ENCODE assay signal across 8 cellular contexts in genomic region chr15:72685301-72685924, GRCh38. TPM values are rescaled to one million over a fixed set of nuclear protein-coding genes. Genes with fewer than 3 reads are reported as not detected.
DNase-seq lines count a peak whose midpoint lies in the region; ATAC-seq and TF ChIP-seq lines count a peak whose summit lies in the region.

No MANE protein-coding gene starts in this region.

- peaks cover 13% of the 10 kb centered on the region for H3K4me1 ChIP-seq in body of pancreas
- H3K4me1 ChIP-seq in mesenchymal stem cell (ENCODE audit: control insufficient read depth, insufficient read depth, low read depth, low read length) = peaks cover 1% of the 10 kb centered on the region

- H2BK5ac ChIP-seq in mesenchymal stem cell (ENCODE audit: low read depth, low read length, poor library complexity, severe bottlenecking) = no peak overlapping the region

- H3K36me3 ChIP-seq in body of pancreas (replicated peaks in 1 of 2; ENCODE audit: insufficient read depth in 1 of 2, low read depth in 2 of 2) (no peaks in the 10 kb centered on the region), mesenchymal stem cell (ENCODE audit: control insufficient read depth in 1 of 2, insufficient read depth in 2 of 2, low read depth in 1 of 2, low read length in 2 of 2) (no peaks in the 10 kb centered on the region)

- no peak for TF ChIP-seq CTCF in 22Rv1 (IDR thresholded peaks at IDR 0.05)
- peak in 3 of 7 experiments; percentile 3 to 23 (median 22) for TF ChIP-seq CTCF in body of pancreas (IDR thresholded peaks at IDR 0.05)

- peak overlapping the region; percentile 47 to 62 for H3K4ac ChIP-seq in mesenchymal stem cell (ENCODE audit: low read depth in 1 of 2, low read length in 2 of 2)

- no peak overlapping the region for H3K14ac ChIP-seq in mesenchymal stem cell (ENCODE audit: low read length in 2 of 2)

- peaks cover 9% of the 10 kb centered on the region for H3K79me1 ChIP-seq in mesenchymal stem cell (replicated peaks; ENCODE audit: low read length, poor library complexity, severe bottlenecking)

- DNase-seq in body of pancreas (no peak), mesenchymal stem cell (no peak), NCI-H187 (lab: John Stamatoyannopoulos, UW) (no peak), cerebellum (ENCODE audit: low spot score) (no peak), DMS114 treated with DMSO at 0.1 percent for 48 hours (lab: John Stamatoyannopoulos, UW; ENCODE audit: unreplicated experiment) (no peak)

- H4K91ac ChIP-seq in mesenchymal stem cell (ENCODE audit: low read length) = peak overlapping the region; percentile 61

- H3K9me3 ChIP-seq in body of pancreas (no peaks in the 10 kb centered on the region), mesenchymal stem cell (ENCODE audit: control insufficient read depth, low read length) (no peaks in the 10 kb centered on the region)

- no peak for TF ChIP-seq POLR2A in body of pancreas (IDR thresholded peaks at IDR 0.05)

- H2AFZ ChIP-seq in mesenchymal stem cell (ENCODE audit: low read depth, low read length) = peak overlapping the region; percentile 90

- H3K18ac ChIP-seq in mesenchymal stem cell (ENCODE audit: low read depth in 1 of 2, low read length in 2 of 2) = peak overlapping the region; percentile 92 to 99

- peak overlapping the region; percentile 94 for H2BK15ac ChIP-seq in mesenchymal stem cell (ENCODE audit: low read depth, poor library complexity, severe bottlenecking)

- ATAC-seq in HG03060 (IDR thresholded peaks at IDR 0.05; ENCODE audit: low read depth, unreplicated experiment) = peak; percentile 8
- ATAC-seq in body of pancreas = no peak
- ATAC-seq in GM21786 (IDR thresholded peaks at IDR 0.05; ENCODE audit: unreplicated experiment) = no peak

- H2BK120ac ChIP-seq in mesenchymal stem cell (ENCODE audit: low read depth, low read length) = no peak overlapping the region

- WGBS in body of pancreas, 2 donors = 9 to 11% methylated on average over 23 of the region's 23 CpGs
- WGBS in mesenchymal stem cell = 34% methylated on average over 21 of the region's 23 CpGs

- peak overlapping the region; percentile 97 for H3K27ac ChIP-seq in 22Rv1
- peak overlapping the region; percentile 76 to 99 (median 96) for H3K27ac ChIP-seq in body of pancreas
- peak overlapping the region; percentile 92 for H3K27ac ChIP-seq in mesenchymal stem cell (ENCODE audit: low read length, poor library complexity, severe bottlenecking)

- H3K23ac ChIP-seq in mesenchymal stem cell (ENCODE audit: low read length in 2 of 2) = no peak overlapping the region

- H3K27me3 ChIP-seq in body of pancreas (no peaks in the 10 kb centered on the region), mesenchymal stem cell (ENCODE audit: control insufficient read depth in 1 of 2, insufficient read depth in 1 of 2, low read length in 2 of 2) (peaks cover 0 to 7% of the 10 kb centered on the region in 2 experiments)

- peak overlapping the region; percentile 85 for H3K4me2 ChIP-seq in mesenchymal stem cell (ENCODE audit: low read length, poor library complexity, severe bottlenecking)

- no peak overlapping the region for H2AK5ac ChIP-seq in mesenchymal stem cell (ENCODE audit: low read length, severe bottlenecking)

- intact Hi-C loops in body of pancreas (cut with DNase I) = no loop called here

- H3K4me3 ChIP-seq in body of pancreas (peak overlapping the region; percentile 38 to 86), mesenchymal stem cell (ENCODE audit: insufficient read depth in 1 of 2, low read depth in 1 of 2, low read length in 2 of 2) (peak overlapping the region; percentile 62 to 94)

- H4K8ac ChIP-seq in mesenchymal stem cell (ENCODE audit: low read length) = peak overlapping the region; percentile 97

- H2BK12ac ChIP-seq in mesenchymal stem cell (ENCODE audit: low read length in 2 of 2) = no peak overlapping the region

- peak overlapping the region; percentile 96 for H3K9ac ChIP-seq in mesenchymal stem cell (ENCODE audit: low read length)

RNA-seq across cellular contexts. Expression of gene HIGD2B, which starts 0.6 kb away (rescaled TPM):
- total RNA-seq in body of pancreas (not detected), cerebellum (not detected)
- polyA plus RNA-seq in mesenchymal stem cell (2013, experiment 1 of 2) = not detected
- not detected for polyA plus RNA-seq in mesenchymal stem cell (2013, experiment 2 of 2)

RNA-seq across cellular contexts. Expression of gene BBS4, which starts 0.6 kb away (rescaled TPM):
- total RNA-seq in body of pancreas = 10 to 100 TPM; 20.2 to 26.4 TPM
- polyA plus RNA-seq in mesenchymal stem cell (2013, experiment 1 of 2) = 18.9 TPM
- polyA plus RNA-seq in mesenchymal stem cell (2013, experiment 2 of 2) = 19.6 TPM
- 55.5 TPM for total RNA-seq in cerebellum

RNA-seq across cellular contexts. Expression of gene GOLGA6B, which starts 30.9 kb away (rescaled TPM):
- total RNA-seq in body of pancreas (not detected), cerebellum (not detected)
- not detected for polyA plus RNA-seq in mesenchymal stem cell (2013, experiment 1 of 2)
- not detected for polyA plus RNA-seq in mesenchymal stem cell (2013, experiment 2 of 2)
